ENCODE assay signal across 17 cellular contexts in genomic region chr20:61933481-61933950, GRCh38.
DNase-seq lines count a peak whose midpoint lies in the region; ATAC-seq and TF ChIP-seq lines count a peak whose summit lies in the region.
"Had no signal": no experiment of that assay in that cellular context is flagged by ENCODE, and none has a peak within 500 bp of the region (broad histone marks: within the 10 kb centered on the region; RNA-seq: fewer than 3 reads in every experiment).

No MANE protein-coding gene starts in this region.

- POLR2A ChIA-PET in HEK293 (lab: Yijun Ruan, JAX), result no interaction called here

- peaks cover 5% of the 10 kb centered on the region for H3K27me3 Mint-ChIP-seq in glutamatergic neuron (ENCODE audit: unreplicated experiment)
- H3K27me3 Mint-ChIP-seq in activated naive CD8-positive, alpha-beta T cell treated with anti-CD3 and anti-CD28 coated beads, Interleukin-2, amount 50 U/mL, for 24 hours, result peaks cover 1% of the 10 kb centered on the region
- H3K27me3 Mint-ChIP-seq: B cell had no signal

- no peaks in the 10 kb centered on the region for H3K36me3 Mint-ChIP-seq in glutamatergic neuron (ENCODE audit: unreplicated experiment)
- H3K36me3 Mint-ChIP-seq in activated naive CD8-positive, alpha-beta T cell treated with anti-CD3 and anti-CD28 coated beads, Interleukin-2, amount 50 U/mL, for 24 hours (ENCODE audit: low read depth), result no peaks in the 10 kb centered on the region
- H3K36me3 Mint-ChIP-seq: CD8-positive, alpha-beta T cell had no signal

- TF ChIP-seq CTCF in BE2C (IDR thresholded peaks at IDR 0.05; ENCODE audit: low read depth, low read length) (no peak), HEK293 (tag by site-specific recombination; IDR thresholded peaks at IDR 0.05) (no peak), glutamatergic neuron (IDR thresholded peaks at IDR 0.05; ENCODE audit: partially characterized antibody, unreplicated experiment) (no peak)

- H3K4me3 ChIP-seq in BE2C (ENCODE audit: low read depth, low read length) (no peak overlapping the region), HEK293 (ENCODE audit: low read depth, low read length) (no peak overlapping the region)

- H3K36me3 ChIP-seq in BE2C, result no peaks in the 10 kb centered on the region
- H3K36me3 ChIP-seq in HEK293 (ENCODE audit: control insufficient read depth in 2 of 2, insufficient read depth in 1 of 2, low read length in 2 of 2), result no peaks in the 10 kb centered on the region

- H3K4me3 Mint-ChIP-seq in glutamatergic neuron (ENCODE audit: unreplicated experiment), result no peak overlapping the region
- no peak overlapping the region for H3K4me3 Mint-ChIP-seq in activated naive CD8-positive, alpha-beta T cell treated with anti-CD3 and anti-CD28 coated beads, Interleukin-2, amount 50 U/mL, for 24 hours
- H3K4me3 Mint-ChIP-seq: B cell; CD8-positive, alpha-beta T cell had no signal

- no peak overlapping the region for H3K27ac Mint-ChIP-seq in glutamatergic neuron (ENCODE audit: unreplicated experiment)
- no peak overlapping the region for H3K27ac Mint-ChIP-seq in activated naive CD8-positive, alpha-beta T cell treated with anti-CD3 and anti-CD28 coated beads, Interleukin-2, amount 50 U/mL, for 24 hours
- H3K27ac Mint-ChIP-seq: B cell; CD8-positive, alpha-beta T cell had no signal

- H3K4me1 ChIP-seq in BE2C (no peaks in the 10 kb centered on the region), HEK293 (ENCODE audit: control insufficient read depth, insufficient read depth, low read length) (no peaks in the 10 kb centered on the region)

- ATAC-seq in activated naive CD8-positive, alpha-beta T cell treated with anti-CD3 and anti-CD28 coated beads, Interleukin-2, amount 50 U/mL, for 24 hours, result no peak
- ATAC-seq in GM18861 (IDR thresholded peaks at IDR 0.05; ENCODE audit: unreplicated experiment), result no peak
- ATAC-seq: CD8-positive, alpha-beta T cell; HCT116; Panc1 had no signal

- peaks cover 7% of the 10 kb centered on the region for H3K4me1 Mint-ChIP-seq in glutamatergic neuron (ENCODE audit: low read depth, unreplicated experiment)
- H3K4me1 Mint-ChIP-seq in activated naive CD8-positive, alpha-beta T cell treated with anti-CD3 and anti-CD28 coated beads, Interleukin-2, amount 50 U/mL, for 24 hours, result no peaks in the 10 kb centered on the region
- H3K4me1 Mint-ChIP-seq: B cell had no signal

- H3K9me3 ChIP-seq in BE2C (no peaks in the 10 kb centered on the region), HEK293 (ENCODE audit: control insufficient read depth, insufficient read depth, low read depth, low read length) (no peaks in the 10 kb centered on the region)

- CTCF ChIA-PET in HEK293 (lab: Yijun Ruan, JAX), result no interaction called here

- no peak overlapping the region for H3K27ac ChIP-seq in HEK293 (ENCODE audit: extremely low read depth, low read depth, low read length)

- peaks cover 2% of the 10 kb centered on the region for H3K9me3 Mint-ChIP-seq in glutamatergic neuron (ENCODE audit: unreplicated experiment)
- no peaks in the 10 kb centered on the region for H3K9me3 Mint-ChIP-seq in activated naive CD8-positive, alpha-beta T cell treated with anti-CD3 and anti-CD28 coated beads, Interleukin-2, amount 50 U/mL, for 24 hours
- H3K9me3 Mint-ChIP-seq: CD8-positive, alpha-beta T cell had no signal

- peak; percentile 6 for DNase-seq in BE2C
- DNase-seq in glutamatergic neuron, result peak; percentile 24
- peak; percentile 76 for DNase-seq in posterior vena cava (ENCODE audit: low spot score)
- no peak for DNase-seq in NCI-H1105 (lab: John Stamatoyannopoulos, UW)
- DNase-seq in activated naive CD8-positive, alpha-beta T cell treated with anti-CD3 and anti-CD28 coated beads, Interleukin-2, amount 50 U/mL, for 24 hours, result no peak
- DNase-seq: CD8-positive, alpha-beta T cell; DMS79 treated with DMSO at 0.1 percent for 48 hours; GDM1; NCI-H1436 treated with DMSO at 0.1 percent for 48 hours; NCI-H2081; NCI-H748 treated with DMSO at 0.1 percent for 48 hours; SHP77 treated with DMSO at 0.1 percent for 48 hours had no signal

- intact Hi-C loops in posterior vena cava (cut with DNase I), result no loop called here

- no peaks in the 10 kb centered on the region for H3K27me3 ChIP-seq in BE2C

TF ChIP-seq in HEK293, 187 proteins besides CTCF, POLR2A, EP300 and RAD21 (continues in another document):
- TF ChIP-seq ZNF155 (tag by site-specific recombination; IDR thresholded peaks at IDR 0.05) (no peak), ZBTB48 (tag by site-specific recombination; IDR thresholded peaks at IDR 0.05) (0 out of 2 replicates have a peak, but pooled peaks have one; percentile 16), ZNF791 (tag by site-specific recombination; IDR thresholded peaks at IDR 0.05) (no peak), ZBTB6 (tag by site-specific recombination; IDR thresholded peaks at IDR 0.05) (no peak), ZNF558 (tag by site-specific recombination; IDR thresholded peaks at IDR 0.05) (no peak), KLF10 (tag by site-specific recombination; IDR thresholded peaks at IDR 0.05) (no peak), ZNF555 (tag by site-specific recombination; conservative IDR thresholded peaks at IDR 0.05) (no peak), ZNF112 (tag by site-specific recombination; IDR thresholded peaks at IDR 0.05) (no peak), ZNF274 (IDR thresholded peaks at IDR 0.05; ENCODE audit: low read length) (no peak), ZNF274 (tag by site-specific recombination; IDR thresholded peaks at IDR 0.05; ENCODE audit: borderline replicate concordance) (no peak), ZNF24 (tag by site-specific recombination; IDR thresholded peaks at IDR 0.05) (no peak)
- TF ChIP-seq, protein P1, sequence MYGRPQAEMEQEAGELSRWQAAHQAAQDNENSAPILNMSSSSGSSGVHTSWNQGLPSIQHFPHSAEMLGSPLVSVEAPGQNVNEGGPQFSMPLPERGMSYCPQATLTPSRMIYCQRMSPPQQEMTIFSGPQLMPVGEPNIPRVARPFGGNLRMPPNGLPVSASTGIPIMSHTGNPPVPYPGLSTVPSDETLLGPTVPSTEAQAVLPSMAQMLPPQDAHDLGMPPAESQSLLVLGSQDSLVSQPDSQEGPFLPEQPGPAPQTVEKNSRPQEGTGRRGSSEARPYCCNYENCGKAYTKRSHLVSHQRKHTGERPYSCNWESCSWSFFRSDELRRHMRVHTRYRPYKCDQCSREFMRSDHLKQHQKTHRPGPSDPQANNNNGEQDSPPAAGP (tag by site-specific recombination; IDR thresholded peaks at IDR 0.05), result peak; percentile 70; the same call in 1 of the 2 replicates
- TF ChIP-seq, protein P2, sequence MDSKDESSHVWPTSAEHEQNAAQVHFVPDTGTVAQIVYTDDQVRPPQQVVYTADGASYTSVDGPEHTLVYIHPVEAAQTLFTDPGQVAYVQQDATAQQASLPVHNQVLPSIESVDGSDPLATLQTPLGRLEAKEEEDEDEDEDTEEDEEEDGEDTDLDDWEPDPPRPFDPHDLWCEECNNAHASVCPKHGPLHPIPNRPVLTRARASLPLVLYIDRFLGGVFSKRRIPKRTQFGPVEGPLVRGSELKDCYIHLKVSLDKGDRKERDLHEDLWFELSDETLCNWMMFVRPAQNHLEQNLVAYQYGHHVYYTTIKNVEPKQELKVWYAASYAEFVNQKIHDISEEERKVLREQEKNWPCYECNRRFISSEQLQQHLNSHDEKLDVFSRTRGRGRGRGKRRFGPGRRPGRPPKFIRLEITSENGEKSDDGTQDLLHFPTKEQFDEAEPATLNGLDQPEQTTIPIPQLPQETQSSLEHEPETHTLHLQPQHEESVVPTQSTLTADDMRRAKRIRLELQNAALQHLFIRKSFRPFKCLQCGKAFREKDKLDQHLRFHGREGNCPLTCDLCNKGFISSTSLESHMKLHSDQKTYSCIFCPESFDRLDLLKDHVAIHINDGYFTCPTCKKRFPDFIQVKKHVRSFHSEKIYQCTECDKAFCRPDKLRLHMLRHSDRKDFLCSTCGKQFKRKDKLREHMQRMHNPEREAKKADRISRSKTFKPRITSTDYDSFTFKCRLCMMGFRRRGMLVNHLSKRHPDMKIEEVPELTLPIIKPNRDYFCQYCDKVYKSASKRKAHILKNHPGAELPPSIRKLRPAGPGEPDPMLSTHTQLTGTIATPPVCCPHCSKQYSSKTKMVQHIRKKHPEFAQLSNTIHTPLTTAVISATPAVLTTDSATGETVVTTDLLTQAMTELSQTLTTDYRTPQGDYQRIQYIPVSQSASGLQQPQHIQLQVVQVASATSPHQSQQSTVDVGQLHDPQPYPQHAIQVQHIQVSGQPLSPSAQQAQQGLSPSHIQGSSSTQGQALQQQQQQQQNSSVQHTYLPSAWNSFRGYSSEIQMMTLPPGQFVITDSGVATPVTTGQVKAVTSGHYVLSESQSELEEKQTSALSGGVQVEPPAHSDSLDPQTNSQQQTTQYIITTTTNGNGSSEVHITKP (tag by site-specific recombination; IDR thresholded peaks at IDR 0.05), result no peak
- TF ChIP-seq, protein P3, sequence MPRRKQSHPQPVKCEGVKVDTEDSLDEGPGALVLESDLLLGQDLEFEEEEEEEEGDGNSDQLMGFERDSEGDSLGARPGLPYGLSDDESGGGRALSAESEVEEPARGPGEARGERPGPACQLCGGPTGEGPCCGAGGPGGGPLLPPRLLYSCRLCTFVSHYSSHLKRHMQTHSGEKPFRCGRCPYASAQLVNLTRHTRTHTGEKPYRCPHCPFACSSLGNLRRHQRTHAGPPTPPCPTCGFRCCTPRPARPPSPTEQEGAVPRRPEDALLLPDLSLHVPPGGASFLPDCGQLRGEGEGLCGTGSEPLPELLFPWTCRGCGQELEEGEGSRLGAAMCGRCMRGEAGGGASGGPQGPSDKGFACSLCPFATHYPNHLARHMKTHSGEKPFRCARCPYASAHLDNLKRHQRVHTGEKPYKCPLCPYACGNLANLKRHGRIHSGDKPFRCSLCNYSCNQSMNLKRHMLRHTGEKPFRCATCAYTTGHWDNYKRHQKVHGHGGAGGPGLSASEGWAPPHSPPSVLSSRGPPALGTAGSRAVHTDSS (tag by site-specific recombination; IDR thresholded peaks at IDR 0.05), result no peak

Comparison
In these comparisons a context has a peak if more than half of its experiments do, and no peak if none do; other contexts are left out.
1. DNase-seq: peak in BE2C (single experiment), glutamatergic neuron (single experiment) and posterior vena cava (single experiment); none in NCI-H1105 (single experiment) and activated naive CD8-positive, alpha-beta T cell treated with anti-CD3 and anti-CD28 coated beads, Interleukin-2, amount 50 U/mL, for 24 hours (single experiment).